18 cellular contexts compared by ENCODE assay signal in the genomic region with DNA sequence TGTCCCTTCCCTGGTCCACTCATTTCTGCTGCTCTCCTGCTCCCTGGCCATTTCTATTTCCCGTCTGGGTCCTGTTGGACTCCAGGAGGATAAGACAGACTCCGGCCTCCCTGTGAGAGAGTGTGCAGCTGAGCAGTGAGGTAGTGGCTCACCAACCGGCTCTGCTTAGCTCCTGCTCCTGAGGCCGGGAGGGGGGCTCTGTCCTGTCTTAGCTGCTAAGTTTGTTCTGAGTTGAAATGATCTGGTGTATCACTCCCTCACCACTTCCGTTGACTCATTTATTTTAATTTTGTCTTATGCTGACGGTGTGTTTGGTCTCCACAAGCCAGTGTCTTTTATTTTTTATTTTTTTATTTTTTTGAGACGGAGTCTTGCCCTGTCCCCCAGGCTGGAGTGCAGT.
DNase-seq lines count a peak whose midpoint lies in the region; FAIRE-seq and TF ChIP-seq lines count a peak whose summit lies in the region.
"Had no signal": no experiment of that assay in that cellular context is flagged by ENCODE, and none has a peak within 500 bp of the region (broad histone marks: within the 10 kb centered on the region; RNA-seq: fewer than 3 reads in every experiment).

No MANE protein-coding gene starts in this region.

- peak overlapping the region; percentile 50 for H3K18ac ChIP-seq in neuronal stem cell (ENCODE audit: low read length)

- TF ChIP-seq POLR2A in GM12892 (IDR thresholded peaks at IDR 0.05; ENCODE audit: low read depth, low read length) = no peak

- no peak overlapping the region for H3K27ac Mint-ChIP-seq in activated T-helper 2 cell treated with anti-CD3 and anti-CD28 coated beads, Interferon-gamma antibody, Interleukin-2, Interleukin-4, amounts not matched to agents 10 μg/mL and 5 μg/mL and 100 μg/mL, durations not matched to agents 14 hours and 24 hours and 36 hours
- H3K27ac Mint-ChIP-seq: CD4-positive, CD25-positive, alpha-beta regulatory T cell; HFFc6 had no signal

- no peaks in the 10 kb centered on the region for H3K4me1 ChIP-seq in neuronal stem cell (ENCODE audit: control insufficient read depth in 2 of 2, insufficient read depth in 1 of 2, low read depth in 1 of 2, low read length in 2 of 2)

- no peaks in the 10 kb centered on the region for H3K4me1 Mint-ChIP-seq in activated T-helper 2 cell treated with anti-CD3 and anti-CD28 coated beads, Interferon-gamma antibody, Interleukin-2, Interleukin-4, amounts not matched to agents 10 μg/mL and 5 μg/mL and 100 μg/mL, durations not matched to agents 14 hours and 24 hours and 36 hours (ENCODE audit: low read depth)
- H3K4me1 Mint-ChIP-seq: CD4-positive, CD25-positive, alpha-beta regulatory T cell had no signal

- H3K9me3 Mint-ChIP-seq in activated T-helper 2 cell treated with anti-CD3 and anti-CD28 coated beads, Interferon-gamma antibody, Interleukin-2, Interleukin-4, amounts not matched to agents 10 μg/mL and 5 μg/mL and 100 μg/mL, durations not matched to agents 14 hours and 24 hours and 36 hours = no peaks in the 10 kb centered on the region

- H3K27me3 Mint-ChIP-seq in activated T-helper 2 cell treated with anti-CD3 and anti-CD28 coated beads, Interferon-gamma antibody, Interleukin-2, Interleukin-4, amounts not matched to agents 10 μg/mL and 5 μg/mL and 100 μg/mL, durations not matched to agents 14 hours and 24 hours and 36 hours (ENCODE audit: low read depth) = peaks cover 12% of the 10 kb centered on the region

- WGBS in neuronal stem cell (ENCODE audit: extremely low coverage in 2 of 2, insufficient read length in 2 of 2, insufficient replicate concordance in 1 of 2), 2 donors = no CpG with 5 or more reads among the region's 7 CpGs

- H3K23ac ChIP-seq in neuronal stem cell (ENCODE audit: low read depth, low read length, poor library complexity) = no peak overlapping the region

- H2BK15ac ChIP-seq in neuronal stem cell (ENCODE audit: low read length) = no peak overlapping the region

- no peaks in the 10 kb centered on the region for H3K27me3 ChIP-seq in neuronal stem cell (ENCODE audit: control insufficient read depth in 3 of 3, insufficient read depth in 3 of 3, low read depth in 1 of 3, low read length in 3 of 3)
- H3K27me3 ChIP-seq: BLaER1 treated with 17β-estradiol and CSF1 and Interleukin-3, amounts not matched to agents 10 nM and 100 nM had no signal

- H2BK5ac ChIP-seq in neuronal stem cell (ENCODE audit: low read length) = no peak overlapping the region

- H3K79me1 ChIP-seq in neuronal stem cell (ENCODE audit: low read depth, low read length) = no peaks in the 10 kb centered on the region

- no peak overlapping the region for H2BK12ac ChIP-seq in neuronal stem cell (ENCODE audit: low read length)

- no peak overlapping the region for H3K4me3 ChIP-seq in neuronal stem cell (ENCODE audit: low read length in 2 of 2)
- H3K4me3 ChIP-seq: BLaER1 treated with 17β-estradiol and CSF1 and Interleukin-3, amounts not matched to agents 10 nM and 100 nM had no signal

- FAIRE-seq in GM12892 (lab: Jason Lieb, UNC) = no peak
- FAIRE-seq: G401.6, GM19239, H1 had no signal

- H3K4ac ChIP-seq in neuronal stem cell (ENCODE audit: low read length) = no peak overlapping the region

- no peaks in the 10 kb centered on the region for H3K36me3 ChIP-seq in neuronal stem cell (replicated peaks in 1 of 2; ENCODE audit: control insufficient read depth in 2 of 2, insufficient read depth in 2 of 2, low read length in 2 of 2)
- H3K36me3 ChIP-seq: BLaER1 treated with 17β-estradiol and CSF1 and Interleukin-3, amounts not matched to agents 10 nM and 100 nM had no signal

- H3K27ac ChIP-seq in neuronal stem cell (replicated peaks; ENCODE audit: low read length) = no peak overlapping the region
- H3K27ac ChIP-seq: BLaER1 treated with 17β-estradiol and CSF1 and Interleukin-3, amounts not matched to agents 10 nM and 100 nM had no signal

- no peak for TF ChIP-seq CTCF in GM10266 (IDR thresholded peaks at IDR 0.05; ENCODE audit: control insufficient read depth, insufficient read depth, low read depth, missing control alignments)

- DNase-seq in A172 (ENCODE audit: low spot score) (peak; percentile 26), HT1080 (ENCODE audit: low read depth) (peak; percentile 88), RPMI7951 (ENCODE audit: low read depth) (peak; percentile 24), neuronal stem cell (ENCODE audit: low spot score) (no peak), head of caudate nucleus (no peak), GM12892 (ENCODE audit: insufficient read length) (no peak), GM10266 (ENCODE audit: extremely low spot score) (no peak)
- DNase-seq in activated T-helper 2 cell treated with anti-CD3 and anti-CD28 coated beads, Interferon-gamma antibody, Interleukin-2, Interleukin-4, amounts not matched to agents 10 μg/mL and 5 μg/mL and 100 μg/mL, durations not matched to agents 14 hours and 24 hours and 36 hours (ENCODE audit: low spot score) = no peak
- DNase-seq: 8988T; ACHN; CD4-positive, CD25-positive, alpha-beta regulatory T cell; DMS53; HCEC 1CT; HFFc6 had no signal

- no peak overlapping the region for H4K8ac ChIP-seq in neuronal stem cell (ENCODE audit: low read depth, low read length)

- H2AK5ac ChIP-seq in neuronal stem cell (ENCODE audit: low read depth, low read length) = no peak overlapping the region

- no peak overlapping the region for H3K4me2 ChIP-seq in neuronal stem cell (ENCODE audit: insufficient read depth, low read length, poor library complexity, severe bottlenecking)
- H3K4me2 ChIP-seq: BLaER1 treated with 17β-estradiol and CSF1 and Interleukin-3, amounts not matched to agents 10 nM and 100 nM had no signal

- no peak overlapping the region for H4K91ac ChIP-seq in neuronal stem cell (ENCODE audit: low read depth, low read length, poor library complexity)

- peaks cover 0 to 18% of the 10 kb centered on the region in 2 donors for H3K9me3 ChIP-seq in neuronal stem cell (replicated peaks in 1 of 2; ENCODE audit: control insufficient read depth in 2 of 2, insufficient read depth in 1 of 2, low read depth in 1 of 2, low read length in 2 of 2)

- H3K9ac ChIP-seq in neuronal stem cell (ENCODE audit: low read depth, low read length, poor library complexity) = no peak overlapping the region
- H3K9ac ChIP-seq: BLaER1 treated with 17β-estradiol and CSF1 and Interleukin-3, amounts not matched to agents 10 nM and 100 nM had no signal

- H3K14ac ChIP-seq in neuronal stem cell (ENCODE audit: low read length) = no peak overlapping the region

- no peak overlapping the region for H2AFZ ChIP-seq in neuronal stem cell (ENCODE audit: low read length)

- H3K4me3 Mint-ChIP-seq in activated T-helper 2 cell treated with anti-CD3 and anti-CD28 coated beads, Interferon-gamma antibody, Interleukin-2, Interleukin-4, amounts not matched to agents 10 μg/mL and 5 μg/mL and 100 μg/mL, durations not matched to agents 14 hours and 24 hours and 36 hours (ENCODE audit: low read depth) = no peak overlapping the region
- H3K4me3 Mint-ChIP-seq: CD4-positive, CD25-positive, alpha-beta regulatory T cell; HFFc6 had no signal

- H2BK120ac ChIP-seq in neuronal stem cell (ENCODE audit: low read depth, low read length) = no peak overlapping the region

- intact Hi-C loops in activated T-helper 2 cell treated with anti-CD3 and anti-CD28 coated beads, Interferon-gamma antibody, Interleukin-2, Interleukin-4, amounts not matched to agents 10 μg/mL and 5 μg/mL and 100 μg/mL, durations not matched to agents 14 hours and 24 hours and 36 hours (cut with micrococcal nuclease) = no loop called here
- intact Hi-C loops in head of caudate nucleus (cut with DNase I) = no loop called here

- H3K36me3 Mint-ChIP-seq in activated T-helper 2 cell treated with anti-CD3 and anti-CD28 coated beads, Interferon-gamma antibody, Interleukin-2, Interleukin-4, amounts not matched to agents 10 μg/mL and 5 μg/mL and 100 μg/mL, durations not matched to agents 14 hours and 24 hours and 36 hours (ENCODE audit: low read depth) = no peaks in the 10 kb centered on the region
- H3K36me3 Mint-ChIP-seq: CD4-positive, CD25-positive, alpha-beta regulatory T cell had no signal

Comparison
In these comparisons a context has a peak if more than half of its experiments do, and no peak if none do; other contexts are left out.
1. DNase-seq: peak in A172 (single experiment), HT1080 (single experiment) and RPMI7951 (single experiment); none in neuronal stem cell (single experiment), activated T-helper 2 cell treated with anti-CD3 and anti-CD28 coated beads, Interferon-gamma antibody, Interleukin-2, Interleukin-4, amounts not matched to agents 10 μg/mL and 5 μg/mL and 100 μg/mL, durations not matched to agents 14 hours and 24 hours and 36 hours (single experiment), head of caudate nucleus (0 of 42), GM12892 (single experiment) and GM10266 (single experiment).